In genomic region chrX:107725761-107726555, GRCh38 we compare ENCODE assay signal across 16 cellular contexts. TPM values are rescaled to one million over a fixed set of nuclear protein-coding genes. Genes with fewer than 3 reads are reported as not detected.
DNase-seq lines count a peak whose midpoint lies in the region; ATAC-seq, FAIRE-seq and TF ChIP-seq lines count a peak whose summit lies in the region.
"Had no signal": no experiment of that assay in that cellular context is flagged by ENCODE, and none has a peak within 500 bp of the region (broad histone marks: within the 10 kb centered on the region; RNA-seq: fewer than 3 reads in every experiment).

No MANE protein-coding gene starts in this region.

- no peaks in the 10 kb centered on the region for H3K36me3 ChIP-seq in astrocyte (ENCODE audit: insufficient read depth, low read length)
- H3K36me3 ChIP-seq in hepatocyte (replicated peaks; ENCODE audit: insufficient read depth, low read depth) = no peaks in the 10 kb centered on the region
- no peaks in the 10 kb centered on the region for H3K36me3 ChIP-seq in skeletal muscle tissue (ENCODE audit: control insufficient read depth in 3 of 3, insufficient read depth in 3 of 3, low read length in 3 of 3)

- no peak for TF ChIP-seq CTCF in astrocyte (IDR thresholded peaks at IDR 0.05; ENCODE audit: insufficient read depth, low read depth, low read length)
- TF ChIP-seq CTCF in hepatocyte (IDR thresholded peaks at IDR 0.05; ENCODE audit: poor library complexity) = no peak

- peaks cover 17% of the 10 kb centered on the region for H3K4me1 Mint-ChIP-seq in astrocyte (ENCODE audit: low read depth, unreplicated experiment)

- no peaks in the 10 kb centered on the region for H3K9me2 ChIP-seq in hepatocyte (replicated peaks; ENCODE audit: insufficient read depth)

- no peaks in the 10 kb centered on the region for H3K36me3 Mint-ChIP-seq in astrocyte (ENCODE audit: low read depth, unreplicated experiment)

- 65% methylated on average over 9 of the region's 9 CpGs for WGBS in hepatocyte (ENCODE audit: low lambda C conversion rate, missing lambda C conversion rate)

- H3K9me3 ChIP-seq in astrocyte (ENCODE audit: insufficient read depth, low read depth, low read length) (no peaks in the 10 kb centered on the region), hepatocyte (ENCODE audit: low read depth) (no peaks in the 10 kb centered on the region), skeletal muscle tissue (ENCODE audit: control insufficient read depth in 3 of 3, low read length in 3 of 3) (no peaks in the 10 kb centered on the region)
- H3K9me3 ChIP-seq: testis had no signal

- H3K9ac ChIP-seq in astrocyte (ENCODE audit: low read length) (no peak overlapping the region), skeletal muscle tissue (ENCODE audit: low read depth in 1 of 3, low read length in 3 of 3) (peak overlapping the region in 1 of 3 donors; percentile 16)
- H3K9ac ChIP-seq: KMS-11 had no signal

- H4K20me1 ChIP-seq in astrocyte (ENCODE audit: insufficient read depth, low read length) = no peaks in the 10 kb centered on the region
- no peaks in the 10 kb centered on the region for H4K20me1 ChIP-seq in hepatocyte (ENCODE audit: insufficient read depth, poor library complexity, severe bottlenecking)

- no peak for ATAC-seq in HG02852 (IDR thresholded peaks at IDR 0.05; ENCODE audit: unreplicated experiment)
- ATAC-seq: activated CD8-positive, alpha-beta T cell treated with anti-CD3 and anti-CD28 coated beads, Interleukin-2, amount 10 ng/mL, durations not matched to agents 7 days and 5 days had no signal

- H3K27me3 ChIP-seq in astrocyte (ENCODE audit: insufficient read depth, low read length) (no peaks in the 10 kb centered on the region), hepatocyte (no peaks in the 10 kb centered on the region), skeletal muscle tissue (ENCODE audit: control insufficient read depth in 3 of 3, insufficient read depth in 3 of 3, low read length in 3 of 3) (peaks cover 0 to 10% (median 0%) of the 10 kb centered on the region in 3 donors)
- H3K27me3 ChIP-seq: testis had no signal

- no peaks in the 10 kb centered on the region for H3K79me2 ChIP-seq in astrocyte (ENCODE audit: insufficient read depth, low read length)
- H3K79me2 ChIP-seq in hepatocyte = peaks cover 7% of the 10 kb centered on the region

- no peak overlapping the region for H2AFZ ChIP-seq in astrocyte (ENCODE audit: low read depth, low read length)
- no peak overlapping the region for H2AFZ ChIP-seq in hepatocyte

- no peak overlapping the region for H3K27ac Mint-ChIP-seq in astrocyte (ENCODE audit: unreplicated experiment)
- H3K27ac Mint-ChIP-seq: activated CD8-positive, alpha-beta T cell treated with anti-CD3 and anti-CD28 coated beads, Interleukin-2, amount 10 ng/mL, durations not matched to agents 7 days and 5 days; dendritic cell treated with granulocyte-macrophage colony-stimulating factor and Interleukin-4, amounts not matched to agents 40 ng/mL and 50 ng/mL, for 4 days had no signal

- DNase-seq in DMS53 treated with DMSO at 0.1 percent for 48 hours (lab: John Stamatoyannopoulos, UW; ENCODE audit: unreplicated experiment) (peak; percentile 35), astrocyte (ENCODE audit: low read depth) (no peak), hepatocyte (ENCODE audit: low spot score) (no peak), iPS-NIHi7 (ENCODE audit: extremely low spot score) (no peak), 8988T (no peak)
- no peak for DNase-seq in stimulated activated CD4-positive, alpha-beta T cell treated with anti-CD3 and anti-CD28 coated beads, Interleukin-2, amount 100 ng/mL, for 24 hours
- DNase-seq: activated CD8-positive, alpha-beta T cell treated with anti-CD3 and anti-CD28 coated beads, Interleukin-2, amount 10 ng/mL, durations not matched to agents 7 days and 5 days; NCI-H1694; NCI-H526 treated with DMSO at 0.1 percent for 48 hours; occipital lobe; SW 1271; testis had no signal

- no peaks in the 10 kb centered on the region for H3K9me3 Mint-ChIP-seq in astrocyte (ENCODE audit: unreplicated experiment)
- H3K9me3 Mint-ChIP-seq: dendritic cell treated with granulocyte-macrophage colony-stimulating factor and Interleukin-4, amounts not matched to agents 40 ng/mL and 50 ng/mL, for 4 days had no signal

- no peak overlapping the region for H3K4me3 ChIP-seq in astrocyte (ENCODE audit: insufficient read depth, low read depth, low read length)
- no peak overlapping the region for H3K4me3 ChIP-seq in hepatocyte
- peak overlapping the region in 1 of 3 donors; percentile 22 for H3K4me3 ChIP-seq in skeletal muscle tissue (ENCODE audit: low read length in 3 of 3)
- H3K4me3 ChIP-seq: testis had no signal

- peak; percentile 47 for FAIRE-seq in astrocyte (lab: Jason Lieb, UNC)

- H3K27me3 Mint-ChIP-seq in astrocyte (ENCODE audit: low read depth, unreplicated experiment) = peaks cover 3% of the 10 kb centered on the region

- no peak overlapping the region for H3K4me3 Mint-ChIP-seq in astrocyte (ENCODE audit: unreplicated experiment)
- H3K4me3 Mint-ChIP-seq: activated CD8-positive, alpha-beta T cell treated with anti-CD3 and anti-CD28 coated beads, Interleukin-2, amount 10 ng/mL, durations not matched to agents 7 days and 5 days; dendritic cell treated with granulocyte-macrophage colony-stimulating factor and Interleukin-4, amounts not matched to agents 40 ng/mL and 50 ng/mL, for 4 days had no signal

- H3K4me1 ChIP-seq in astrocyte (ENCODE audit: insufficient read depth, low read length) = no peaks in the 10 kb centered on the region
- H3K4me1 ChIP-seq in hepatocyte (ENCODE audit: insufficient read depth) = peaks cover 97% of the 10 kb centered on the region
- peaks cover 78 to 93% (median 92%) of the 10 kb centered on the region in 3 donors for H3K4me1 ChIP-seq in skeletal muscle tissue (ENCODE audit: control insufficient read depth in 3 of 3, insufficient read depth in 3 of 3, low read length in 3 of 3)

- H3K4me2 ChIP-seq in astrocyte (ENCODE audit: low read length) (no peak overlapping the region), hepatocyte (peak overlapping the region; percentile 28)
- H3K4me2 ChIP-seq: KMS-11 had no signal

- H3K27ac ChIP-seq in astrocyte (ENCODE audit: low read depth, low read length) (no peak overlapping the region), hepatocyte (peak overlapping the region; percentile 78), skeletal muscle tissue (ENCODE audit: low read depth, low read length) (peak overlapping the region; percentile 51)
- H3K27ac ChIP-seq: KMS-11 had no signal

RNA-seq across cellular contexts. Expression of gene TSC22D3, which starts 49.6 kb away (rescaled TPM):
- total RNA-seq in astrocyte (30.7 and 35.4 TPM in 2 replicates), hepatocyte (455 and 508 TPM in 2 replicates), skeletal muscle tissue (30.3 TPM)
- 570 and 647 TPM in 2 replicates for polyA plus RNA-seq in hepatocyte

RNA-seq across cellular contexts. Expression of gene NCBP2L, which starts 51.6 kb away (rescaled TPM):
- total RNA-seq in astrocyte (not detected in 2 replicates), hepatocyte (not detected in 2 replicates), skeletal muscle tissue (1.0 TPM)
- polyA plus RNA-seq in hepatocyte = 0.39 TPM in 1 of 2 replicates, not detected in the other
- total RNA-seq: activated CD8-positive, alpha-beta T cell treated with anti-CD3 and anti-CD28 coated beads, Interleukin-2, amount 10 ng/mL, durations not matched to agents 7 days and 5 days; occipital lobe; testis had no signal

Comparison
In these comparisons a context has a peak if more than half of its experiments do, and no peak if none do; other contexts are left out.
1. RNA of gene TSC22D3, which starts 49.6 kb away (total RNA-seq): 455 to 508 TPM in hepatocyte; 30.7 to 35.4 TPM in astrocyte and 30.3 TPM in skeletal muscle tissue (single experiment); every median in the first group is over 10 times any median in the second.